Comparison of ENCODE assay signal across 1 cellular context in genomic region chr5:28810751-28811136, GRCh38.
TF ChIP-seq lines count a peak whose summit lies in the region.

No MANE protein-coding gene starts in this region.

TF ChIP-seq in K562, 482 proteins besides CTCF, POLR2A, EP300 and RAD21:
- TF ChIP-seq ARID3A (IDR thresholded peaks at IDR 0.05; ENCODE audit: borderline replicate concordance, low read depth, low read length) (peak; percentile 49; the same call in 1 of the 2 replicates), FOXK2 (conservative IDR thresholded peaks at IDR 0.05 in 1 of 2, IDR thresholded peaks at IDR 0.05 in 1 of 2; ENCODE audit: low read depth in 2 of 2) (0 out of 4 replicates have a peak, but pooled peaks of 1 of the 2 experiments have one; percentile 29), HMBOX1 (IDR thresholded peaks at IDR 0.05) (0 out of 2 replicates have a peak, but pooled peaks have one; percentile 38), GABPA (tag; conservative IDR thresholded peaks at IDR 0.05; ENCODE audit: low read depth) (peak; percentile 37; the same call in 1 of the 2 replicates), MCM5 (IDR thresholded peaks at IDR 0.05; ENCODE audit: low read depth) (no peak), GABPB1 (CRISPR knock-in tag; IDR thresholded peaks at IDR 0.05) (no peak), KLF1 (tag; IDR thresholded peaks at IDR 0.05) (no peak), PRDM10 (IDR thresholded peaks at IDR 0.05; ENCODE audit: partially characterized antibody) (peak; percentile 16), ZNF785 (CRISPR knock-in tag; IDR thresholded peaks at IDR 0.05) (no peak), CEBPG (CRISPR knock-in tag; IDR thresholded peaks at IDR 0.05) (no peak), CEBPG (tag; conservative IDR thresholded peaks at IDR 0.05 in 1 of 2, IDR thresholded peaks at IDR 0.05 in 1 of 2) (no peak), RB1 (IDR thresholded peaks at IDR 0.05; ENCODE audit: low read depth) (0 out of 2 replicates have a peak, but pooled peaks have one; percentile 19), CHD4 (IDR thresholded peaks at IDR 0.05; ENCODE audit: insufficient read depth, insufficient replicate concordance, low read depth, low read length, poor library complexity, severe bottlenecking) (no peak)
- TF ChIP-seq, protein P1, sequence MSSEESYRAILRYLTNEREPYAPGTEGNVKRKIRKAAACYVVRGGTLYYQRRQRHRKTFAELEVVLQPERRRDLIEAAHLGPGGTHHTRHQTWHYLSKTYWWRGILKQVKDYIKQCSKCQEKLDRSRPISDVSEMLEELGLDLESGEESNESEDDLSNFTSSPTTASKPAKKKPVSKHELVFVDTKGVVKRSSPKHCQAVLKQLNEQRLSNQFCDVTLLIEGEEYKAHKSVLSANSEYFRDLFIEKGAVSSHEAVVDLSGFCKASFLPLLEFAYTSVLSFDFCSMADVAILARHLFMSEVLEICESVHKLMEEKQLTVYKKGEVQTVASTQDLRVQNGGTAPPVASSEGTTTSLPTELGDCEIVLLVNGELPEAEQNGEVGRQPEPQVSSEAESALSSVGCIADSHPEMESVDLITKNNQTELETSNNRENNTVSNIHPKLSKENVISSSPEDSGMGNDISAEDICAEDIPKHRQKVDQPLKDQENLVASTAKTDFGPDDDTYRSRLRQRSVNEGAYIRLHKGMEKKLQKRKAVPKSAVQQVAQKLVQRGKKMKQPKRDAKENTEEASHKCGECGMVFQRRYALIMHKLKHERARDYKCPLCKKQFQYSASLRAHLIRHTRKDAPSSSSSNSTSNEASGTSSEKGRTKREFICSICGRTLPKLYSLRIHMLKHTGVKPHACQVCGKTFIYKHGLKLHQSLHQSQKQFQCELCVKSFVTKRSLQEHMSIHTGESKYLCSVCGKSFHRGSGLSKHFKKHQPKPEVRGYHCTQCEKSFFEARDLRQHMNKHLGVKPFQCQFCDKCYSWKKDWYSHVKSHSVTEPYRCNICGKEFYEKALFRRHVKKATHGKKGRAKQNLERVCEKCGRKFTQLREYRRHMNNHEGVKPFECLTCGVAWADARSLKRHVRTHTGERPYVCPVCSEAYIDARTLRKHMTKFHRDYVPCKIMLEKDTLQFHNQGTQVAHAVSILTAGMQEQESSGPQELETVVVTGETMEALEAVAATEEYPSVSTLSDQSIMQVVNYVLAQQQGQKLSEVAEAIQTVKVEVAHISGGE (CRISPR knock-in tag; IDR thresholded peaks at IDR 0.05), result no peak
